Comparison of ENCODE assay signal across 32 cellular contexts in the genomic region with DNA sequence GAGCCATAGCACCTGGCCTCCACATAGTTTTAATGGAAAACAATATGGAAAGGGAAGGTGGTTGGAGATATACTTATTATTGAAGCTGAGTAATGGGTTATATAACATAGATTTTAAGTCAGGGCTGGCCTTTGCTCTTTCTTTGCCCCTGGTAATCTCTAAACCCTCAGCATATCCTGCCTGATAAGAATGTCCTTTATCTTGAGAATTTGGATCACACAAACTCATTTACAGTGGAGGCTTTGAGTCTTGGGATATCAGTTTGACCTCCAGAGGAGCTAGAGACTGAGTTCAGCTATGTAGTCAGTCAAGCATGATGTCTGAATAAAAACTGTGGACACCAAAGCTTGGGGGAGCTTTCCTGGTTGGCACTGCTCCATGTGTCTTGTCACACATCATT.
"Had no signal": no experiment of that assay in that cellular context is flagged by ENCODE, and none has a peak within 500 bp of the region (broad histone marks: within the 10 kb centered on the region; RNA-seq: fewer than 3 reads in every experiment).

No MANE protein-coding gene starts in this region.

- H3K27ac Mint-ChIP-seq: activated CD4-positive, alpha-beta memory T cell treated with anti-CD3 and anti-CD28 coated beads for 36 hours; activated naive CD4-positive, alpha-beta T cell treated with anti-CD3 and anti-CD28 coated beads, Interleukin-2, amount 10 ng/mL, durations not matched to agents 7 days and 5 days; activated naive CD8-positive, alpha-beta T cell; activated naive CD8-positive, alpha-beta T cell treated with anti-CD3 and anti-CD28 coated beads, Interleukin-2, amount 50 U/mL, for 24 hours; activated T-helper 1 cell treated with anti-CD3 and anti-CD28 coated beads, Interleukin-12 subunit alpha, Interleukin-12 subunit beta, Interleukin-2, Interleukin-4 antibody, amounts not matched to agents 30 ng/mL and 10 ng/mL and 1 ng/mL, durations not matched to agents 14 hours and 24 hours and 36 hours; brain; T-helper 1 cell treated with Interleukin-12 subunit alpha and Interleukin-12 subunit beta and Interleukin-4 antibody, amounts not matched to agents 30 μg/mL and 1 μg/mL, for 36 hours; T-helper 2 cell treated with Interferon-gamma antibody and Interleukin-4, amounts not matched to agents 5 μg/mL and 100 μg/mL, for 36 hours had no signal

- H3K4me1 Mint-ChIP-seq: activated naive CD4-positive, alpha-beta T cell treated with anti-CD3 and anti-CD28 coated beads, Interleukin-2, amount 10 ng/mL, durations not matched to agents 7 days and 5 days; activated naive CD8-positive, alpha-beta T cell treated with anti-CD3 and anti-CD28 coated beads, Interleukin-2, amount 50 U/mL, for 24 hours; brain had no signal

- DNase-seq: activated CD4-positive, alpha-beta memory T cell treated with anti-CD3 and anti-CD28 coated beads for 36 hours; activated CD4-positive, alpha-beta T cell treated with anti-CD3 and anti-CD28 coated beads, Interleukin-2, amount 50 U/mL, for 1 hour; activated CD8-positive, alpha-beta memory T cell treated with anti-CD3 and anti-CD28 coated beads, Interleukin-2, amount 50 U/mL, for 4 hours; activated gamma-delta T cell treated with Interleukin-2 at 50 U/mL for 16 hours; activated naive CD4-positive, alpha-beta T cell treated with anti-CD3 and anti-CD28 coated beads, Interleukin-2, amount 10 ng/mL, durations not matched to agents 7 days and 5 days; activated naive CD8-positive, alpha-beta T cell treated with anti-CD3 and anti-CD28 coated beads, Interleukin-2, amount 50 U/mL, for 24 hours; activated T-cell treated with anti-CD3 and anti-CD28 coated beads for 4 hours; activated T-cell treated with anti-CD3 and anti-CD28 coated beads, Interleukin-2, amount 50 U/mL, for 4 hours; anterior cingulate cortex; central memory CD4-positive, alpha-beta T cell; Kasumi-1; KG1; MG63; NCI-H1048; NCI-H187 treated with DMSO at 0.1 percent for 48 hours; NCI-H2081; NCI-H2171 treated with DMSO at 0.1 percent for 48 hours; NCI-H2227 treated with DMSO at 0.1 percent for 48 hours; NCI-H446; NCI-H510A treated with DMSO at 0.1 percent for 48 hours; NCI-H69; NCI-H82; PC-3; Peyer's patch; RPMI8226; SHP77 treated with DMSO at 0.1 percent for 48 hours; SK-N-SH had no signal

- H3K4me3 Mint-ChIP-seq: activated CD4-positive, alpha-beta memory T cell treated with anti-CD3 and anti-CD28 coated beads for 36 hours; activated naive CD4-positive, alpha-beta T cell treated with anti-CD3 and anti-CD28 coated beads, Interleukin-2, amount 10 ng/mL, durations not matched to agents 7 days and 5 days; activated naive CD8-positive, alpha-beta T cell; activated naive CD8-positive, alpha-beta T cell treated with anti-CD3 and anti-CD28 coated beads, Interleukin-2, amount 50 U/mL, for 24 hours; activated T-cell treated with anti-CD3 and anti-CD28 coated beads, Interleukin-2, amount 50 U/mL, for 4 hours; activated T-helper 1 cell treated with anti-CD3 and anti-CD28 coated beads, Interleukin-12 subunit alpha, Interleukin-12 subunit beta, Interleukin-2, Interleukin-4 antibody, amounts not matched to agents 30 ng/mL and 10 ng/mL and 1 ng/mL, durations not matched to agents 14 hours and 24 hours and 36 hours; brain; T-helper 1 cell treated with Interleukin-12 subunit alpha and Interleukin-12 subunit beta and Interleukin-4 antibody, amounts not matched to agents 30 μg/mL and 1 μg/mL, for 36 hours; T-helper 2 cell treated with Interferon-gamma antibody and Interleukin-4, amounts not matched to agents 5 μg/mL and 100 μg/mL, for 36 hours had no signal

- H3K27me3 Mint-ChIP-seq: activated naive CD4-positive, alpha-beta T cell treated with anti-CD3 and anti-CD28 coated beads, Interleukin-2, amount 10 ng/mL, durations not matched to agents 7 days and 5 days; brain had no signal

- H3K36me3 Mint-ChIP-seq: activated naive CD4-positive, alpha-beta T cell treated with anti-CD3 and anti-CD28 coated beads, Interleukin-2, amount 10 ng/mL, durations not matched to agents 7 days and 5 days; activated naive CD8-positive, alpha-beta T cell had no signal

- H3K9me3 Mint-ChIP-seq: activated CD4-positive, alpha-beta memory T cell treated with anti-CD3 and anti-CD28 coated beads for 36 hours; activated naive CD4-positive, alpha-beta T cell treated with anti-CD3 and anti-CD28 coated beads, Interleukin-2, amount 10 ng/mL, durations not matched to agents 7 days and 5 days; activated naive CD8-positive, alpha-beta T cell treated with anti-CD3 and anti-CD28 coated beads, Interleukin-2, amount 50 U/mL, for 24 hours; activated T-cell treated with anti-CD3 and anti-CD28 coated beads, Interleukin-2, amount 50 U/mL, for 4 hours; activated T-helper 1 cell treated with anti-CD3 and anti-CD28 coated beads, Interleukin-12 subunit alpha, Interleukin-12 subunit beta, Interleukin-2, Interleukin-4 antibody, amounts not matched to agents 30 ng/mL and 10 ng/mL and 1 ng/mL, durations not matched to agents 14 hours and 24 hours and 36 hours; brain; T-helper 1 cell treated with Interleukin-12 subunit alpha and Interleukin-12 subunit beta and Interleukin-4 antibody, amounts not matched to agents 30 μg/mL and 1 μg/mL, for 36 hours; T-helper 2 cell treated with Interferon-gamma antibody and Interleukin-4, amounts not matched to agents 5 μg/mL and 100 μg/mL, for 36 hours had no signal

- ATAC-seq: activated naive CD8-positive, alpha-beta T cell treated with anti-CD3 and anti-CD28 coated beads, Interleukin-2, amount 50 U/mL, for 24 hours; activated T-cell treated with anti-CD3 and anti-CD28 coated beads, Interleukin-2, amount 50 U/mL, for 4 hours; PC-3 had no signal
